8 cellular contexts compared by ENCODE assay signal in the genomic region with DNA sequence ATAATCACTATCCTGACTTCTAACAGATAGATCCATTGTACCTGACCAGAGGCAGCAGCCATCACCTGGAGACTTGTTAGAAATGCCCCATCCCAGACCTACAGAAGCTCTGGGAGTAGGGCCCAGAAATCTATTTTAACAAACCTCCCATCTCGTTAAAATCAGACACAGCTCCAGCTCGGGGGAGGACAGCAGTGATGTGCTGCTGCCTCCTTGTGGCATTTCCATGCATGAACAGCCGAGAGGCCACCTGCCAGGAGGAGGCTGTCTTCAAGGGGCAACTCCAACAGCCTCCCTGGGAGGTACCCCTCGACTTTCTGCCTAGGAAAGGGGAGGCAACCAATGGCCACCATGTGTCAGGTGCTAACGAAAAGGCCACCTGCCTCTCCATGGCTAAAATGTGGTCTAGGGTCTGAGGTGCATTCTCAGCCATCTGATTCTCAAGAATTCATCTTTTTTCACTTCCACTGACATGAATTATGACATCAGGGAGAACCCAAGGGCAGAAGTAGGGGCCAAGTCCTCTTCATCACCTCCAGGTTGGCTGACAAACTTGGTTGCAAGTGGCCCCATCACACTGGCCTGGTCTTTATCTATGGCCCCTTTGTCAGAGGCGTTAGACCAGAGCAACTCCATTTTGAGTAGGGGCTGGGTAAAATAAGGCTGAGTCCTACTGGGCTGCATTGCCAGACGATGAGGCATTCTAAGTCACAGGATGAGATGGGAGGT. TPM values are rescaled to one million over a fixed set of nuclear protein-coding genes. Genes with fewer than 3 reads are reported as not detected.
DNase-seq lines count a peak whose midpoint lies in the region; ATAC-seq, FAIRE-seq and TF ChIP-seq lines count a peak whose summit lies in the region.

No MANE protein-coding gene starts in this region.

- no peak overlapping the region for H3K4me2 ChIP-seq in Loucy (ENCODE audit: low read depth, low read length, poor library complexity, severe bottlenecking)
- no peak overlapping the region for H3K4me2 ChIP-seq in K562 (ENCODE audit: insufficient read depth, low read length)

- no TSS peak for BruUV-seq in K562 (replicated peaks; lab: Mats Ljungman, UMichigan)

- DNase-seq in GM03348 (ENCODE audit: low spot score) (peak; percentile 84), K562 (ENCODE audit: extremely low read depth in 1 of 4, low spot score in 3 of 4) (peak; percentile 52 to 70 (median 60)), iPS-NIHi7 (ENCODE audit: extremely low spot score) (peak; percentile 76)
- peak; percentile 34 for DNase-seq in T-helper 2 cell treated with Interferon-gamma antibody and Interleukin-4, amounts not matched to agents 5 μg/mL and 100 μg/mL, for 36 hours (ENCODE audit: low spot score)
- DNase-seq in stimulated activated CD4-positive, alpha-beta T cell treated with anti-CD3 and anti-CD28 coated beads, Interleukin-12 subunit alpha, Interleukin-12 subunit beta, amount 100 ng/mL, for 4 hours, result peak; percentile 51

- H3K9me3 ChIP-seq in Loucy (ENCODE audit: insufficient read depth, low read depth, low read length), result no peaks in the 10 kb centered on the region
- H3K9me3 ChIP-seq in K562 (replicated peaks; ENCODE audit: control insufficient read depth, insufficient read depth, low read depth, low read length), result no peaks in the 10 kb centered on the region; the same call in 1 of the 2 replicates

- no peaks in the 10 kb centered on the region for H4K20me1 ChIP-seq in Loucy (ENCODE audit: insufficient read depth, low read length, poor library complexity, severe bottlenecking)
- H4K20me1 ChIP-seq in K562 (replicated peaks; ENCODE audit: control insufficient read depth, insufficient read depth, low read length), result peaks cover 6% of the 10 kb centered on the region; the same call in 1 of the 2 replicates

- H3K27me3 Mint-ChIP-seq in T-helper 2 cell treated with Interferon-gamma antibody and Interleukin-4, amounts not matched to agents 5 μg/mL and 100 μg/mL, for 36 hours (ENCODE audit: low read depth), result no peaks in the 10 kb centered on the region

- H3K36me3 Mint-ChIP-seq in T-helper 2 cell treated with Interferon-gamma antibody and Interleukin-4, amounts not matched to agents 5 μg/mL and 100 μg/mL, for 36 hours (ENCODE audit: low read depth), result peaks cover 11% of the 10 kb centered on the region

- H3K27ac ChIP-seq in K562 (ENCODE audit: extremely low read depth, low read depth, low read length), result no peak overlapping the region

- H3K36me3 ChIP-seq in Loucy (ENCODE audit: insufficient read depth, low read length) (no peaks in the 10 kb centered on the region), K562 (ENCODE audit: control insufficient read depth, insufficient read depth, low read length) (no peaks in the 10 kb centered on the region)

- no peak for TF ChIP-seq POLR2A in K562 (conservative IDR thresholded peaks at IDR 0.05)

- no peak overlapping the region for H2AFZ ChIP-seq in Loucy (ENCODE audit: low read length)
- no peak overlapping the region for H2AFZ ChIP-seq in K562 (ENCODE audit: low read depth, low read length)

- H3K4me1 Mint-ChIP-seq in T-helper 2 cell treated with Interferon-gamma antibody and Interleukin-4, amounts not matched to agents 5 μg/mL and 100 μg/mL, for 36 hours (ENCODE audit: low read depth), result peaks cover 20% of the 10 kb centered on the region

- in situ Hi-C loops in K562 (cut with MboI), result no loop called here

- POLR2A ChIA-PET in K562 (lab: Yijun Ruan, JAX), result no interaction called here

- peak; percentile 90 for FAIRE-seq in K562 (lab: Jason Lieb, UNC)

- no peak overlapping the region for H3K4me3 Mint-ChIP-seq in T-helper 2 cell treated with Interferon-gamma antibody and Interleukin-4, amounts not matched to agents 5 μg/mL and 100 μg/mL, for 36 hours

- no peaks in the 10 kb centered on the region for H3F3A ChIP-seq in Loucy (ENCODE audit: low read depth)

- peaks cover 15% of the 10 kb centered on the region for H3K9me3 Mint-ChIP-seq in T-helper 2 cell treated with Interferon-gamma antibody and Interleukin-4, amounts not matched to agents 5 μg/mL and 100 μg/mL, for 36 hours

- H3K79me2 ChIP-seq in Loucy (ENCODE audit: insufficient read depth, low read length), result no peaks in the 10 kb centered on the region
- no peaks in the 10 kb centered on the region for H3K79me2 ChIP-seq in K562 (ENCODE audit: control insufficient read depth, insufficient read depth, low read length)

- no peak overlapping the region for H3K27ac Mint-ChIP-seq in T-helper 2 cell treated with Interferon-gamma antibody and Interleukin-4, amounts not matched to agents 5 μg/mL and 100 μg/mL, for 36 hours

- H3K4me1 ChIP-seq in Loucy (ENCODE audit: insufficient read depth, low read length, poor library complexity, severe bottlenecking) (peaks cover 14% of the 10 kb centered on the region), K562 (replicated peaks in 1 of 2; ENCODE audit: control insufficient read depth in 2 of 2, insufficient read depth in 2 of 2, low read length in 2 of 2) (no peaks in the 10 kb centered on the region; a peak in 1 of 5 replicates)

- CTCF ChIA-PET in K562 (lab: Yijun Ruan, JAX; ENCODE audit: low intra/inter-chr PET ratio), result interaction anchor here (0.6 to 6.8 kb wide), 6 partner anchors 40 to 617 kb away, joined by 3 to 58 read pairs (median 3); no protein-coding TSS in a partner anchor

- TF ChIP-seq RAD21 in K562 (CRISPR knock-in tag; conservative IDR thresholded peaks at IDR 0.05 in 1 of 2, IDR thresholded peaks at IDR 0.05 in 1 of 2), result peak; percentile 86 to 88

- no peak overlapping the region for H3K4me3 ChIP-seq in Loucy (ENCODE audit: low read length, poor library complexity, severe bottlenecking)
- H3K4me3 ChIP-seq in K562, result no peak overlapping the region

- ATAC-seq in K562 (peak; percentile 81), HG03097 (IDR thresholded peaks at IDR 0.05; ENCODE audit: low FRiP score, unreplicated experiment) (no peak), HG02885 (IDR thresholded peaks at IDR 0.05; ENCODE audit: poor library complexity, unreplicated experiment) (no peak)

- no peaks in the 10 kb centered on the region for H3K9me1 ChIP-seq in K562 (ENCODE audit: control insufficient read depth, insufficient read depth, low read length)

- no peaks in the 10 kb centered on the region for H3K9me2 ChIP-seq in Loucy (replicated peaks; ENCODE audit: low read depth, low read length)

- no peak overlapping the region for H3K9ac ChIP-seq in Loucy (ENCODE audit: low read depth, low read length, poor library complexity, severe bottlenecking)
- H3K9ac ChIP-seq in K562 (ENCODE audit: insufficient read depth in 1 of 2, low read depth in 2 of 2, low read length in 2 of 2), result no peak overlapping the region

- no peak for TF ChIP-seq EP300 in K562 (IDR thresholded peaks at IDR 0.05; ENCODE audit: low read length)

- TF ChIP-seq CTCF in Loucy (conservative IDR thresholded peaks at IDR 0.05; ENCODE audit: low read length), result peak; percentile 85
- TF ChIP-seq CTCF in K562 (IDR thresholded peaks at IDR 0.05 in 2 of 3, conservative IDR thresholded peaks at IDR 0.05 in 1 of 3; ENCODE audit: insufficient read depth in 2 of 3, low read depth in 1 of 3, low read length in 3 of 3), result peak; percentile 86 to 87 (median 87)

- H3K27me3 ChIP-seq in Loucy (ENCODE audit: insufficient read depth, low read length, poor library complexity, severe bottlenecking), result no peaks in the 10 kb centered on the region
- H3K27me3 ChIP-seq in K562 (ENCODE audit: control insufficient read depth in 2 of 2, insufficient read depth in 2 of 2, low read length in 2 of 2), result peaks cover 12 to 27% of the 10 kb centered on the region in 2 experiments; a peak in 4 of 5 replicates

- WGBS in K562 (ENCODE audit: insufficient coverage, low coverage, missing lambda C conversion rate), result 1% methylated on average over 7 of the region's 7 CpGs

- intact Hi-C loops in K562 (cut with micrococcal nuclease), result loop anchor here (1.0 to 5.0 kb wide), 3 partner anchors 48 to 516 kb away; no protein-coding TSS in a partner anchor

RNA-seq across cellular contexts. Expression of gene KCNK15, which starts 12.2 kb away (rescaled TPM):
- total RNA-seq in K562 (2011; cell fraction: chromatin; rRNA removed; ENCODE audit: low replicate concordance), result 0.42 TPM in 1 of 2 replicates, not detected in the other
- total RNA-seq in K562 (2011; cell fraction: nucleolus; rRNA removed), result 0.79 and 1.0 TPM in 2 replicates
- total RNA-seq in K562 (2011; cell fraction: nucleoplasm; rRNA removed), result 0.66 TPM in 1 of 2 replicates, not detected in the other
- total RNA-seq in K562 (2014; rRNA removed) (0.16 and 0.23 TPM in 2 replicates), K562 (2014; rRNA removed; fragmentation: Illumina TruSeq; extraction: Trizol) (0.10 TPM in 1 of 2 replicates, not detected in the other), K562 (2015; rRNA removed; fragmentation: Illumina TruSeq; extraction: Trizol) (not detected in 2 replicates), K562 (2021) (0.11 and 0.38 TPM in 2 replicates)
- polyA plus RNA-seq in K562 (2011; rRNA removed) (0.03 TPM in 1 of 2 replicates, not detected in the other), K562 (2014; fragmentation: Illumina TruSeq; extraction: Trizol) (0.07 TPM in 1 of 2 replicates, not detected in the other), K562 (2014; fragmentation: Nextera tagmentation; extraction: Ambion mirVana) (not detected), K562 (2014; rRNA removed) (0.30 TPM in 1 of 2 replicates, not detected in the other)
- 0.01 and 0.10 TPM in 2 replicates for polyA plus RNA-seq in K562 (2011; cell fraction: cytosol; rRNA removed)
- not detected in 2 replicates for polyA plus RNA-seq in K562 (2011; cell fraction: nucleus; rRNA removed)
- polyA plus RNA-seq in K562 (2012), result 0.21 and 0.79 TPM in 2 replicates
- 0.07 TPM in 1 of 2 replicates, not detected in the other for polyA minus RNA-seq in K562 (2011; rRNA and poly(A)+ RNA removed)
- polyA minus RNA-seq in K562 (2011; cell fraction: cytosol; rRNA and poly(A)+ RNA removed), result 0.64 TPM in 1 of 2 replicates, not detected in the other
- 0.33 and 0.67 TPM in 2 replicates for polyA minus RNA-seq in K562 (2011; cell fraction: nucleus; rRNA and poly(A)+ RNA removed)

RNA-seq across cellular contexts. Expression of gene CCN5, which starts 18.3 kb away (rescaled TPM):
- total RNA-seq in K562 (2011; cell fraction: chromatin; rRNA removed; ENCODE audit: low replicate concordance), result not detected in 2 replicates
- total RNA-seq in K562 (2011; cell fraction: nucleolus; rRNA removed), result not detected in 2 replicates
- total RNA-seq in K562 (2011; cell fraction: nucleoplasm; rRNA removed), result not detected in 2 replicates
- total RNA-seq in K562 (2014; rRNA removed), result not detected in 2 replicates
- total RNA-seq in K562 (2014; rRNA removed; fragmentation: Illumina TruSeq; extraction: Trizol), result not detected in 2 replicates
- total RNA-seq in K562 (2015; rRNA removed; fragmentation: Illumina TruSeq; extraction: Trizol), result not detected in 2 replicates
- total RNA-seq in K562 (2021), result not detected in 2 replicates
- polyA plus RNA-seq in K562 (2011; rRNA removed), result not detected in 2 replicates
- not detected in 2 replicates for polyA plus RNA-seq in K562 (2011; cell fraction: cytosol; rRNA removed)
- polyA plus RNA-seq in K562 (2011; cell fraction: nucleus; rRNA removed), result not detected in 2 replicates
- 0.07 TPM in 1 of 2 replicates, not detected in the other for polyA plus RNA-seq in K562 (2012)
- polyA plus RNA-seq in K562 (2014; fragmentation: Illumina TruSeq; extraction: Trizol), result not detected in 2 replicates
- polyA plus RNA-seq in K562 (2014; fragmentation: Nextera tagmentation; extraction: Ambion mirVana), result not detected
- not detected in 2 replicates for polyA plus RNA-seq in K562 (2014; rRNA removed)
- polyA minus RNA-seq in K562 (2011; rRNA and poly(A)+ RNA removed), result not detected in 2 replicates
- polyA minus RNA-seq in K562 (2011; cell fraction: cytosol; rRNA and poly(A)+ RNA removed), result 2.9 and 3.7 TPM in 2 replicates
- polyA minus RNA-seq in K562 (2011; cell fraction: nucleus; rRNA and poly(A)+ RNA removed), result 0.56 and 0.81 TPM in 2 replicates

Comparison
In these comparisons a context has a peak if more than half of its experiments do, and no peak if none do; other contexts are left out.
1. DNase-seq: peak in every context shown above with its lines; median percentile 84 in GM03348; 76 in iPS-NIHi7; 60 in K562; 51 in stimulated activated CD4-positive, alpha-beta T cell treated with anti-CD3 and anti-CD28 coated beads, Interleukin-12 subunit alpha, Interleukin-12 subunit beta, amount 100 ng/mL, for 4 hours; 34 in T-helper 2 cell treated with Interferon-gamma antibody and Interleukin-4, amounts not matched to agents 5 μg/mL and 100 μg/mL, for 36 hours.